Comparison of ENCODE assay signal across 15 cellular contexts in the genomic region with DNA sequence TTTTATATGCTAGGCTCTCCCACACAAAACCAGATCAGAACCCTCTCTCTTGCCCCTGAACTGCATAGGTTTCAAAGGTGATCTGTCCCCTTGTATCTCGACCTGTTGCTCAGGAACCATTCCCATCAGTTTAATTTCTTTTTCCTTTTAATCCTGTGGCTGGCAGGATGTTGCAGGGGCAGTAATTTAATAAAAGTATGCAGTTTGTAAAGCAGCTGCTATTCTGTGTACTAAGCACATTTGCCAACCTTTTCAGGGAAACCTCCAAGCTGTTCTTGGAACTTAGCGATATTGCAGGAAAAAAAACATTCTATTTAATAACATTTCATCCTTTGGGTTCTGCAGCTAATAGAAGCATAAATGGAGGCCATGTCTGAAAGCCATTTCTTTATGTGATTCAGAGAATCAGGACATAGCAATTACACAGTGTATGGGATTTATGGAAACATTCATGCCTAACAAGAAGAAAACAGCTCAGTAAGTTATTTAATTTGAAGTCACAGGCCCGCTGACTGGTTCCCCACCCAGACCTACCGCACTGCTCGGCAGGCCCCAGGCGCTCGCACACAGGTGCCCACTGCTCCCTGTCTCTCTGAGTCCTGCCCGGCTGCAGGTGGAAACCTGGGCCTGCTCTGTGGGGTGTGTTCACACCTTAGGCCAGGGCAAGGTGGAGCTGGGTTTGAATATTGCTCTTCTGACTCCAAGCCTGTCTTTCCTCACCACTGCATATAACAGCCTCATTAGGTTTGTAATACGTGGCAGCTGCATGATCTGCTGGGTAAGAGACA.
A peak's percentile ranks its signal among the peaks of the same experiment; 100 is the strongest.
DNase-seq lines count a peak whose midpoint lies in the region; ATAC-seq and TF ChIP-seq lines count a peak whose summit lies in the region.
"Had no signal": no experiment of that assay in that cellular context is flagged by ENCODE, and none has a peak within 500 bp of the region (broad histone marks: within the 10 kb centered on the region; RNA-seq: fewer than 3 reads in every experiment).

No MANE protein-coding gene starts in this region.

- H3K9ac ChIP-seq in endodermal cell (ENCODE audit: extremely low read depth, low read length, poor library complexity, severe bottlenecking) (no peak overlapping the region), neuronal stem cell (ENCODE audit: low read depth, low read length, poor library complexity) (no peak overlapping the region)

- no peak overlapping the region for H4K8ac ChIP-seq in neuronal stem cell (ENCODE audit: low read depth, low read length)

- H3K4ac ChIP-seq in neuronal stem cell (ENCODE audit: low read length) = no peak overlapping the region

- H3K27me3 ChIP-seq in GM23338 (ENCODE audit: insufficient read depth) = no peaks in the 10 kb centered on the region
- no peaks in the 10 kb centered on the region for H3K27me3 ChIP-seq in endodermal cell (ENCODE audit: control insufficient read depth, insufficient read depth, low read length, poor library complexity, severe bottlenecking)
- no peaks in the 10 kb centered on the region for H3K27me3 ChIP-seq in neuronal stem cell (ENCODE audit: control insufficient read depth in 3 of 3, insufficient read depth in 3 of 3, low read depth in 1 of 3, low read length in 3 of 3)

- H3K27me3 Mint-ChIP-seq in GM23338 (ENCODE audit: insufficient read depth, low read depth, poor library complexity) (peaks cover 4% of the 10 kb centered on the region), endodermal cell (ENCODE audit: insufficient read depth) (peaks cover 1% of the 10 kb centered on the region)

- H3K4me1 ChIP-seq in GM23338 (ENCODE audit: insufficient read depth) (peaks cover 24% of the 10 kb centered on the region), endodermal cell (ENCODE audit: control insufficient read depth, insufficient read depth, low read length) (no peaks in the 10 kb centered on the region), neuronal stem cell (ENCODE audit: control insufficient read depth in 2 of 2, insufficient read depth in 1 of 2, low read depth in 1 of 2, low read length in 2 of 2) (peaks cover 22 to 29% of the 10 kb centered on the region in 2 donors)

- no peak overlapping the region for H3K23ac ChIP-seq in neuronal stem cell (ENCODE audit: low read depth, low read length, poor library complexity)

- H3K4me3 ChIP-seq in GM23338 (no peak overlapping the region), endodermal cell (ENCODE audit: low read length) (no peak overlapping the region), neuronal stem cell (ENCODE audit: low read length in 2 of 2) (no peak overlapping the region)

- H3K27ac ChIP-seq in GM23338 (ENCODE audit: low read depth) = no peak overlapping the region
- H3K27ac ChIP-seq in endodermal cell (ENCODE audit: low read depth, low read length) = no peak overlapping the region
- no peak overlapping the region for H3K27ac ChIP-seq in neuronal stem cell (replicated peaks; ENCODE audit: low read length)

- H3K79me2 ChIP-seq in GM23338 (replicated peaks; ENCODE audit: insufficient read depth) = no peaks in the 10 kb centered on the region; the same call in 1 of the 2 replicates

- H3K9me3 Mint-ChIP-seq in GM23338 (no peaks in the 10 kb centered on the region), endodermal cell (no peaks in the 10 kb centered on the region)

- H2BK15ac ChIP-seq in neuronal stem cell (ENCODE audit: low read length) = no peak overlapping the region

- no peaks in the 10 kb centered on the region for H4K20me1 ChIP-seq in GM23338 (replicated peaks; ENCODE audit: insufficient read depth)

- H4K91ac ChIP-seq in neuronal stem cell (ENCODE audit: low read depth, low read length, poor library complexity) = no peak overlapping the region

- H3K14ac ChIP-seq in neuronal stem cell (ENCODE audit: low read length) = no peak overlapping the region

- H3K18ac ChIP-seq in neuronal stem cell (ENCODE audit: low read length) = peak overlapping the region; percentile 20

- no peak overlapping the region for H2AK5ac ChIP-seq in neuronal stem cell (ENCODE audit: low read depth, low read length)

- peaks cover 48% of the 10 kb centered on the region for H3K4me1 Mint-ChIP-seq in GM23338
- H3K4me1 Mint-ChIP-seq in endodermal cell = peaks cover 19% of the 10 kb centered on the region

- H3K4me3 Mint-ChIP-seq in GM23338 = no peak overlapping the region; the same call in 2 of the 3 replicates
- H3K4me3 Mint-ChIP-seq in endodermal cell = no peak overlapping the region

- no peaks in the 10 kb centered on the region for H3K36me3 ChIP-seq in GM23338 (ENCODE audit: insufficient read depth)
- no peaks in the 10 kb centered on the region for H3K36me3 ChIP-seq in endodermal cell (ENCODE audit: control insufficient read depth, insufficient read depth, low read length)
- no peaks in the 10 kb centered on the region for H3K36me3 ChIP-seq in neuronal stem cell (replicated peaks in 1 of 2; ENCODE audit: control insufficient read depth in 2 of 2, insufficient read depth in 2 of 2, low read length in 2 of 2)

- H3K79me1 ChIP-seq in neuronal stem cell (ENCODE audit: low read depth, low read length) = no peaks in the 10 kb centered on the region

- no peak overlapping the region for H2BK120ac ChIP-seq in neuronal stem cell (ENCODE audit: low read depth, low read length)

- H3F3A ChIP-seq in GM23338 (replicated peaks; ENCODE audit: low read depth) = no peaks in the 10 kb centered on the region

- ATAC-seq in GM23338 = peak; percentile 17; the same call in 2 of the 3 replicates
- no peak for ATAC-seq in HG03432 (IDR thresholded peaks at IDR 0.05; ENCODE audit: unreplicated experiment)
- no peak for ATAC-seq in HG02852 (IDR thresholded peaks at IDR 0.05; ENCODE audit: unreplicated experiment)
- no peak for ATAC-seq in GM18907 (IDR thresholded peaks at IDR 0.05; ENCODE audit: unreplicated experiment)

- no peak overlapping the region for H3K27ac Mint-ChIP-seq in GM23338
- no peak overlapping the region for H3K27ac Mint-ChIP-seq in endodermal cell

- 87 to 92% methylated on average over 8 to 9 of the region's 9 CpGs for WGBS in endodermal cell (ENCODE audit: insufficient coverage in 1 of 2, insufficient read length in 1 of 2), 2 experiments
- WGBS in neuronal stem cell (ENCODE audit: extremely low coverage in 2 of 2, insufficient read length in 2 of 2, insufficient replicate concordance in 1 of 2), 2 donors = no CpG with 5 or more reads among the region's 9 CpGs

- H3K9me2 ChIP-seq in GM23338 (ENCODE audit: insufficient read depth) = no peaks in the 10 kb centered on the region

- H3K36me3 Mint-ChIP-seq in GM23338 (ENCODE audit: low read depth) (no peaks in the 10 kb centered on the region), endodermal cell (ENCODE audit: low read depth) (no peaks in the 10 kb centered on the region)

- DNase-seq in GM23338 (ENCODE audit: low spot score) (no peak), NCI-H1694 treated with DMSO at 0.1 percent for 48 hours (lab: John Stamatoyannopoulos, UW) (peak; percentile 81), endodermal cell (peak; percentile 56), neuronal stem cell (ENCODE audit: low spot score) (no peak), AML-193 (lab: John Stamatoyannopoulos, UW) (no peak)
- DNase-seq: DMS153, NCI-H1048, NCI-H187, NCI-H2171, NCI-H446 treated with DMSO at 0.1 percent for 48 hours, NCI-H748 treated with DMSO at 0.1 percent for 48 hours, SIG-M5 had no signal

- H2AFZ ChIP-seq in GM23338 = no peak overlapping the region
- H2AFZ ChIP-seq in neuronal stem cell (ENCODE audit: low read length) = no peak overlapping the region

- H2BK5ac ChIP-seq in neuronal stem cell (ENCODE audit: low read length) = no peak overlapping the region

- no peak overlapping the region for H2BK12ac ChIP-seq in neuronal stem cell (ENCODE audit: low read length)

- TF ChIP-seq CTCF in GM23338 (conservative IDR thresholded peaks at IDR 0.05; ENCODE audit: low read depth in 2 of 2) (no peak), endodermal cell (conservative IDR thresholded peaks at IDR 0.05) (no peak)

- no peaks in the 10 kb centered on the region for H3K9me3 ChIP-seq in endodermal cell (ENCODE audit: control insufficient read depth, low read length)
- no peaks in the 10 kb centered on the region for H3K9me3 ChIP-seq in neuronal stem cell (replicated peaks in 1 of 2; ENCODE audit: control insufficient read depth in 2 of 2, insufficient read depth in 1 of 2, low read depth in 1 of 2, low read length in 2 of 2)

- H3K4me2 ChIP-seq in GM23338 (0 out of 2 replicates have a peak overlapping the region, but pooled peaks have one; percentile 50), neuronal stem cell (ENCODE audit: insufficient read depth, low read length, poor library complexity, severe bottlenecking) (no peak overlapping the region)

TF ChIP-seq in GM23338, 12 proteins besides CTCF, POLR2A, EP300 and RAD21 (continues in another document):
- no peak for TF ChIP-seq CREB1 (CRISPR knock-in tag; IDR thresholded peaks at IDR 0.05; ENCODE audit: low read depth)

Comparison
In these comparisons a context has a peak if more than half of its experiments do, and no peak if none do; other contexts are left out.
1. DNase-seq: peak in NCI-H1694 treated with DMSO at 0.1 percent for 48 hours (single experiment) and endodermal cell (single experiment); none in GM23338 (single experiment), neuronal stem cell (single experiment) and AML-193 (0 of 2).